ENCODE assay signal across 8 cellular contexts in the genomic region with DNA sequence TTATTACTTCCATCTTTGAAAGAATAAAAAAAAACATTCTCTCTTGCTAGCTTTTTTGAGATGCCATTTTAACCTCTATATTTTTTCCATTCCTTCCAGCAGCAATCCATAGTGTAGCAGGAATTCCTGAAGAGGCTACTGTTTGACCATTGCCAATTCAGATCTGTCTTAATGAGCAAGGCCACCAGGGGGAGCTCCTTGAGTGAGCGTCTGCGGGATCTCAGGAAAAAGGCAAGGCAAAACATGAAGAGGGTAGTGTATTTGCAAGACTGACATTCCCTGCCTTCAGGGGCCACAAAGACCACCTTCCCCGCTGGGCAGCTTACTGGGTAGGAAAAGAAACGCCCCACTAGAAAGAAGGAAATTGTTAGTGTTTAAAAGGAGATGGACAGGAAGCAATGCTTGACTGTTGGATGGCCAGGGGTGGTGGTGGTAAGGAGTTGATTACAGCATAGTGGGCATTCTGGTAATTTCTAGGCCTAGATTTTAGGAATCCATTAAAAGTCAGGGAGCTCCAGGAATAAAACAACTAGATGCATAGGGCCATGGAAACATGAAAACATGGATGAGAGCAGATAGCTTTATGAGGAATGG.
DNase-seq lines count a peak whose midpoint lies in the region; ATAC-seq and TF ChIP-seq lines count a peak whose summit lies in the region.

No MANE protein-coding gene starts in this region.

- peak; percentile 59 for ATAC-seq in HG03135 (IDR thresholded peaks at IDR 0.05; ENCODE audit: unreplicated experiment)
- no peak for ATAC-seq in HG03097 (IDR thresholded peaks at IDR 0.05; ENCODE audit: low FRiP score, unreplicated experiment)

- POLR2A ChIA-PET in PC-9 (lab: Charles Lee; ENCODE audit: unreplicated experiment), result no interaction called here

- H3K4me3 ChIP-seq in PC-9 (no peak overlapping the region), astrocyte of the cerebellum (ENCODE audit: low read depth, low read length) (no peak overlapping the region)

- H3K4me2 ChIP-seq in PC-9, result no peak overlapping the region

- H3K27ac ChIP-seq in PC-9, result no peak overlapping the region

- no peaks in the 10 kb centered on the region for H3K4me1 ChIP-seq in PC-9 (replicated peaks; ENCODE audit: insufficient read depth)

- H3K9me3 ChIP-seq in PC-9 (ENCODE audit: insufficient read depth, low read depth), result no peaks in the 10 kb centered on the region

- CTCF ChIA-PET in PC-9 (lab: Charles Lee), result interaction anchor here (0.7 kb wide), 1 partner anchor 39 kb away, joined by 3 read pairs; no protein-coding TSS in a partner anchor

- BruUV-seq in PC-9 (replicated peaks; lab: Mats Ljungman, UMichigan), result no TSS peak

- no peaks in the 10 kb centered on the region for H3K79me2 ChIP-seq in PC-9 (ENCODE audit: low read depth)

- no peaks in the 10 kb centered on the region for H3K36me3 ChIP-seq in PC-9 (ENCODE audit: low read depth)

- no peak overlapping the region for H2AFZ ChIP-seq in PC-9

- no peaks in the 10 kb centered on the region for H3F3A ChIP-seq in PC-9 (ENCODE audit: insufficient read depth, low read depth)

- DNase-seq in C1 segment of cervical spinal cord (lab: John Stamatoyannopoulos, UW) (peak in 12 of 14 donors; percentile 1 to 70 (median 29)), GM13977 (ENCODE audit: low spot score) (peak; percentile 15), PC-9 (peak in 1 of 2 experiments; percentile 33), astrocyte of the cerebellum (ENCODE audit: low read depth) (peak; percentile 60), iPS-NIHi11 (ENCODE audit: low spot score) (peak; percentile 74)
- peak in 3 of 4 experiments; percentile 4 to 17 (median 4) for DNase-seq in stimulated activated CD4-positive, alpha-beta T cell treated with anti-CD3 and anti-CD28 coated beads, Interleukin-1b, Interleukin-23, amount 100 ng/mL, for 24 hours (ENCODE audit: low read depth in 4 of 4, low spot score in 1 of 4)

- intact Hi-C loops in PC-9 (cut with micrococcal nuclease; ENCODE audit: unreplicated experiment), result no loop called here

- TF ChIP-seq CTCF in GM13977 (IDR thresholded peaks at IDR 0.05; ENCODE audit: extremely low read depth, insufficient read depth, missing control alignments) (peak; percentile 79), PC-9 (conservative IDR thresholded peaks at IDR 0.05) (peak; percentile 87), astrocyte of the cerebellum (IDR thresholded peaks at IDR 0.05; ENCODE audit: low read depth, low read length, missing control alignments) (peak; percentile 85)

- no peaks in the 10 kb centered on the region for H3K9me2 ChIP-seq in PC-9 (ENCODE audit: insufficient read depth)

- in situ Hi-C loops in GM13977 (cut with MboI; ENCODE audit: low pct_unique_long_range_greater_than_20kb, low sequenced_read_pairs, unreplicated experiment) (no loop called here), astrocyte of the cerebellum (cut with HindIII; ENCODE audit: low sequenced_read_pairs) (no loop called here)

- no peaks in the 10 kb centered on the region for H3K27me3 ChIP-seq in PC-9 (ENCODE audit: insufficient read depth, low read depth)

- no peaks in the 10 kb centered on the region for H4K20me1 ChIP-seq in PC-9 (ENCODE audit: insufficient read depth)
